In the genomic region with DNA sequence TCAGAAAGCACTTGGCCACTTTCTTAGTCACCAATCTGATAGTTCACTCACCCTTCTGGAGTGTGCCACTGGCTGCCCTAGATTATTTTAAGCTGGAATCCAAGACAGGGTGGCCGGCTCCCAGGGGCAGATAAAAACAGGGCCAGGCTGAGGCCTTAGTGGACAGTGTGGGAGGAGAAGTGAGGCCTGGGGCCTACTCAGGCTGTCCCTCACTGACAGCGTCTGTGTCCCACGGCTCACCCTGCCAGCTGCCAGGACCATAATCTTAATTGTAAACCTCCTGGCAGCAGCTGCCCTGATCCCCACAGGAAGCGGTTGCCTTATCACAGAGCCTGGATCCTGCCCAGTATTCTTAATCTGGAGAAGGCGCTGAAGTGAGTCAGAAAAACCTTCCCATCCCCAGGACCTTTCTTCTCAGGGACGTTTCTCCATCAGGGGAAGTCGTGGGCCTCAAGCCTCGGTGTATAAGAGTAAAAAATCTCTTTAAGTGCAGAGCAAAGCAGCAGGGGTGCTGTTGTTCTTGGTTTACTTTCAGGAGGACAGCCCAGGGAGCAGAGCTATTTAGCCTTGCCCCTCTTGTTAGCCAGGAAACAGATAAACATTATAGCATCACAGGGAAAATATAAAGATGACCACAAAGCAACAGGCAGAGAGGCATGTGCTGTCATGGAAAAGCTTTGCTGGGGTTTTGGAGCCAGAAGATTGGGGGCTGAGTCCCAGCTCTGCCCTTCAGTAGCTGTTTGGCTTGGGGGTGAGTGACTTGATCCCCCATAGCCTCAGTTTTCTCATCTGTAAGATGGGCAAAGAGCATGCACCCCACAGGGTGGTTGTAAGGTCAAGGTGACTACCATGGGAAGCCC, we compare ENCODE assay signal across 11 cellular contexts. TPM values are rescaled to one million over a fixed set of nuclear protein-coding genes. Genes with fewer than 3 reads are reported as not detected.
DNase-seq lines count a peak whose midpoint lies in the region; ATAC-seq and TF ChIP-seq lines count a peak whose summit lies in the region.
"Had no signal": no experiment of that assay in that cellular context is flagged by ENCODE, and none has a peak within 500 bp of the region (broad histone marks: within the 10 kb centered on the region; RNA-seq: fewer than 3 reads in every experiment).

No MANE protein-coding gene starts in this region.

- no peaks in the 10 kb centered on the region; the same call in 1 of the 2 replicates for H3K36me3 ChIP-seq in BE2C
- no peaks in the 10 kb centered on the region for H3K36me3 ChIP-seq in esophagus (ENCODE audit: control insufficient read depth in 2 of 2, insufficient read depth in 2 of 2, low read length in 1 of 2)
- H3K36me3 ChIP-seq in effector memory CD4-positive, alpha-beta T cell (ENCODE audit: control insufficient read depth, insufficient read depth, low read length): peaks cover 46% of the 10 kb centered on the region

- H3K4me1 ChIP-seq in BE2C (peaks cover 24% of the 10 kb centered on the region), esophagus (ENCODE audit: control insufficient read depth in 2 of 2, insufficient read depth in 2 of 2, low read length in 1 of 2) (no peaks in the 10 kb centered on the region)
- H3K4me1 ChIP-seq in effector memory CD4-positive, alpha-beta T cell (ENCODE audit: control insufficient read depth, insufficient read depth, low read length, poor library complexity, severe bottlenecking): no peaks in the 10 kb centered on the region

- H3K27ac Mint-ChIP-seq in nephron progenitor cell: peak overlapping the region; percentile 68
- H3K27ac Mint-ChIP-seq: activated T-helper 1 cell treated with anti-CD3 and anti-CD28 coated beads, Interleukin-12 subunit alpha, Interleukin-12 subunit beta, Interleukin-2, Interleukin-4 antibody, amounts not matched to agents 30 ng/mL and 10 ng/mL and 1 ng/mL, durations not matched to agents 14 hours and 24 hours and 36 hours had no signal

- no peaks in the 10 kb centered on the region for H3K27me3 ChIP-seq in BE2C
- no peaks in the 10 kb centered on the region for H3K27me3 ChIP-seq in esophagus (ENCODE audit: control insufficient read depth in 1 of 2, insufficient read depth in 2 of 2, low read length in 2 of 2)
- no peaks in the 10 kb centered on the region for H3K27me3 ChIP-seq in effector memory CD4-positive, alpha-beta T cell (replicated peaks; ENCODE audit: control insufficient read depth, insufficient read depth, low read length, poor library complexity, severe bottlenecking)

- H3K27ac ChIP-seq in esophagus (ENCODE audit: low read depth in 2 of 2, low read length in 1 of 2): peak overlapping the region; percentile 29 to 60
- no peak overlapping the region for H3K27ac ChIP-seq in effector memory CD4-positive, alpha-beta T cell (ENCODE audit: insufficient read depth, low read length, poor library complexity, severe bottlenecking)

- no peak overlapping the region for H3K4me3 Mint-ChIP-seq in nephron progenitor cell
- H3K4me3 Mint-ChIP-seq: activated T-helper 1 cell treated with anti-CD3 and anti-CD28 coated beads, Interleukin-12 subunit alpha, Interleukin-12 subunit beta, Interleukin-2, Interleukin-4 antibody, amounts not matched to agents 30 ng/mL and 10 ng/mL and 1 ng/mL, durations not matched to agents 14 hours and 24 hours and 36 hours; CD8-positive, alpha-beta memory T cell had no signal

- 31 to 41% methylated on average over 8 of the region's 8 CpGs for WGBS in esophagus, 2 donors

- TF ChIP-seq CTCF in BE2C (IDR thresholded peaks at IDR 0.05; ENCODE audit: low read depth, low read length) (no peak), nephron progenitor cell (IDR thresholded peaks at IDR 0.05) (no peak)

- H3K4me3 ChIP-seq in BE2C (ENCODE audit: low read depth, low read length) (no peak overlapping the region), esophagus (ENCODE audit: low read depth in 1 of 2, low read length in 2 of 2) (no peak overlapping the region)
- no peak overlapping the region for H3K4me3 ChIP-seq in effector memory CD4-positive, alpha-beta T cell (ENCODE audit: insufficient read depth, low read depth, low read length, poor library complexity, severe bottlenecking)

- no peak for ATAC-seq in HG03175 (IDR thresholded peaks at IDR 0.05; ENCODE audit: unreplicated experiment)
- no peak for ATAC-seq in HG03442 (IDR thresholded peaks at IDR 0.05; ENCODE audit: unreplicated experiment)

- H3K9me3 ChIP-seq in BE2C (no peaks in the 10 kb centered on the region), esophagus (ENCODE audit: control insufficient read depth in 2 of 2, insufficient read depth in 1 of 2, low read depth in 1 of 2, low read length in 1 of 2) (no peaks in the 10 kb centered on the region)
- H3K9me3 ChIP-seq in effector memory CD4-positive, alpha-beta T cell (ENCODE audit: control insufficient read depth, low read length): no peaks in the 10 kb centered on the region

- DNase-seq in BE2C (peak; percentile 76), NCI-H524 treated with DMSO at 0.1 percent for 48 hours (lab: John Stamatoyannopoulos, UW) (peak; percentile 59), nephron progenitor cell (no peak), HT-29 (ENCODE audit: low spot score) (no peak)
- no peak for DNase-seq in effector memory CD4-positive, alpha-beta T cell
- DNase-seq: CD8-positive, alpha-beta memory T cell; NCI-H345 had no signal

- H3K36me3 Mint-ChIP-seq in nephron progenitor cell (ENCODE audit: low read depth): peaks cover 37% of the 10 kb centered on the region

- no peaks in the 10 kb centered on the region for H3K27me3 Mint-ChIP-seq in nephron progenitor cell (ENCODE audit: low read depth, poor library complexity)

- peaks cover 20% of the 10 kb centered on the region for H3K9me3 Mint-ChIP-seq in nephron progenitor cell

- H3K4me1 Mint-ChIP-seq in nephron progenitor cell: peaks cover 61% of the 10 kb centered on the region

RNA-seq across cellular contexts. Expression of gene TSPAN18, which starts 39.6 kb away (rescaled TPM):
- 12.5 TPM for polyA plus RNA-seq in BE2C (2012; ENCODE audit: insufficient read depth, insufficient read length, low read depth)
- 1 to 10 TPM; 2.2 to 3.1 TPM for polyA plus RNA-seq in esophagus
- total RNA-seq in HT-29 (2014; rRNA removed; shearing (Covaris generic)): not detected in 2 replicates

Comparison
In these comparisons a context has a peak if more than half of its experiments do, and no peak if none do; other contexts are left out.
1. DNase-seq: peak in BE2C (single experiment) and NCI-H524 treated with DMSO at 0.1 percent for 48 hours (single experiment); none in nephron progenitor cell (single experiment), effector memory CD4-positive, alpha-beta T cell (0 of 3) and HT-29 (single experiment).